Comparison of ENCODE assay signal across 1 cellular context in genomic region chr7:2011266-2012043, GRCh38.
TF ChIP-seq lines count a peak whose summit lies in the region.

No MANE protein-coding gene starts in this region.

TF ChIP-seq in SK-N-SH treated with all-trans-retinoic acid at 6 μM for 48 hours, 23 proteins besides CTCF, POLR2A, EP300 and RAD21 (continued from another document):
- TF ChIP-seq, protein P1, sequence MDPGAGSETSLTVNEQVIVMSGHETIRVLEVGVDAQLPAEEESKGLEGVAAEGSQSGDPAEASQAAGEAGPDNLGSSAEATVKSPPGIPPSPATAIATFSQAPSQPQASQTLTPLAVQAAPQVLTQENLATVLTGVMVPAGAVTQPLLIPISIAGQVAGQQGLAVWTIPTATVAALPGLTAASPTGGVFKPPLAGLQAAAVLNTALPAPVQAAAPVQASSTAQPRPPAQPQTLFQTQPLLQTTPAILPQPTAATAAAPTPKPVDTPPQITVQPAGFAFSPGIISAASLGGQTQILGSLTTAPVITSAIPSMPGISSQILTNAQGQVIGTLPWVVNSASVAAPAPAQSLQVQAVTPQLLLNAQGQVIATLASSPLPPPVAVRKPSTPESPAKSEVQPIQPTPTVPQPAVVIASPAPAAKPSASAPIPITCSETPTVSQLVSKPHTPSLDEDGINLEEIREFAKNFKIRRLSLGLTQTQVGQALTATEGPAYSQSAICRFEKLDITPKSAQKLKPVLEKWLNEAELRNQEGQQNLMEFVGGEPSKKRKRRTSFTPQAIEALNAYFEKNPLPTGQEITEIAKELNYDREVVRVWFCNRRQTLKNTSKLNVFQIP (CRISPR knock-in tag; IDR thresholded peaks at IDR 0.05; ENCODE audit: borderline replicate concordance, low read depth) = no peak
- no peak for TF ChIP-seq PATZ1 (CRISPR knock-in tag; IDR thresholded peaks at IDR 0.05; ENCODE audit: borderline replicate concordance)
- TF ChIP-seq TOX (CRISPR knock-in tag; IDR thresholded peaks at IDR 0.05; ENCODE audit: borderline replicate concordance) = no peak
- no peak for TF ChIP-seq OSR1 (CRISPR knock-in tag; IDR thresholded peaks at IDR 0.05)
- TF ChIP-seq ZNF565 (CRISPR knock-in tag; conservative IDR thresholded peaks at IDR 0.05; ENCODE audit: low read depth) = no peak
- TF ChIP-seq CSDC2 (CRISPR knock-in tag; IDR thresholded peaks at IDR 0.05) = no peak
- no peak for TF ChIP-seq ARNTL (CRISPR knock-in tag; IDR thresholded peaks at IDR 0.05; ENCODE audit: borderline replicate concordance, low read depth)
- TF ChIP-seq BACH2 (CRISPR knock-in tag; IDR thresholded peaks at IDR 0.05; ENCODE audit: borderline replicate concordance) = no peak
- TF ChIP-seq ZC3H10 (CRISPR knock-in tag; IDR thresholded peaks at IDR 0.05) = no peak
- TF ChIP-seq CSRNP3 (CRISPR knock-in tag; IDR thresholded peaks at IDR 0.05) = no peak
